Comparison of ENCODE assay signal across 1 cellular context in genomic region chr1:156226116-156226538, GRCh38.
TF ChIP-seq lines count a peak whose summit lies in the region.

No MANE protein-coding gene starts in this region.

TF ChIP-seq in HepG2, 621 proteins besides CTCF, POLR2A, EP300 and RAD21:
- TF ChIP-seq, protein P1, sequence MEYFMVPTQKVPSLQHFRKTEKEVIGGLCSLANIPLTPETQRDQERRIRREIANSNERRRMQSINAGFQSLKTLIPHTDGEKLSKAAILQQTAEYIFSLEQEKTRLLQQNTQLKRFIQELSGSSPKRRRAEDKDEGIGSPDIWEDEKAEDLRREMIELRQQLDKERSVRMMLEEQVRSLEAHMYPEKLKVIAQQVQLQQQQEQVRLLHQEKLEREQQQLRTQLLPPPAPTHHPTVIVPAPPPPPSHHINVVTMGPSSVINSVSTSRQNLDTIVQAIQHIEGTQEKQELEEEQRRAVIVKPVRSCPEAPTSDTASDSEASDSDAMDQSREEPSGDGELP (IDR thresholded peaks at IDR 0.05; ENCODE audit: borderline replicate concordance, low read depth), result no peak
- TF ChIP-seq YEATS2 (CRISPR knock-in tag; IDR thresholded peaks at IDR 0.05; ENCODE audit: borderline replicate concordance) (no peak), MXD3 (CRISPR knock-in tag; IDR thresholded peaks at IDR 0.05) (no peak), TBX3 (IDR thresholded peaks at IDR 0.05; ENCODE audit: borderline replicate concordance) (no peak), MATR3 (CRISPR knock-in tag; IDR thresholded peaks at IDR 0.05) (no peak), CCDC6 (CRISPR knock-in tag; IDR thresholded peaks at IDR 0.05) (no peak), RAD51 (IDR thresholded peaks at IDR 0.05; ENCODE audit: borderline replicate concordance) (no peak), MAFK (conservative IDR thresholded peaks at IDR 0.05 in 1 of 2, IDR thresholded peaks at IDR 0.05 in 1 of 2; ENCODE audit: low read length in 2 of 2) (no peak), ZBTB4 (CRISPR knock-in tag; IDR thresholded peaks at IDR 0.05; ENCODE audit: borderline replicate concordance) (no peak), PBX2 (CRISPR knock-in tag; IDR thresholded peaks at IDR 0.05) (no peak), ZSCAN9 (CRISPR knock-in tag; IDR thresholded peaks at IDR 0.05; ENCODE audit: borderline replicate concordance) (no peak), SP2 (CRISPR knock-in tag; IDR thresholded peaks at IDR 0.05) (no peak), ZNF350 (CRISPR knock-in tag; IDR thresholded peaks at IDR 0.05; ENCODE audit: borderline replicate concordance, low read depth) (no peak), RXRB (CRISPR knock-in tag; IDR thresholded peaks at IDR 0.05; ENCODE audit: borderline replicate concordance) (no peak), NR0B2 (CRISPR knock-in tag; IDR thresholded peaks at IDR 0.05) (no peak), KDM1A (CRISPR knock-in tag; IDR thresholded peaks at IDR 0.05) (no peak), GMEB1 (CRISPR knock-in tag; IDR thresholded peaks at IDR 0.05; ENCODE audit: borderline replicate concordance) (no peak)
- TF ChIP-seq, protein P2, sequence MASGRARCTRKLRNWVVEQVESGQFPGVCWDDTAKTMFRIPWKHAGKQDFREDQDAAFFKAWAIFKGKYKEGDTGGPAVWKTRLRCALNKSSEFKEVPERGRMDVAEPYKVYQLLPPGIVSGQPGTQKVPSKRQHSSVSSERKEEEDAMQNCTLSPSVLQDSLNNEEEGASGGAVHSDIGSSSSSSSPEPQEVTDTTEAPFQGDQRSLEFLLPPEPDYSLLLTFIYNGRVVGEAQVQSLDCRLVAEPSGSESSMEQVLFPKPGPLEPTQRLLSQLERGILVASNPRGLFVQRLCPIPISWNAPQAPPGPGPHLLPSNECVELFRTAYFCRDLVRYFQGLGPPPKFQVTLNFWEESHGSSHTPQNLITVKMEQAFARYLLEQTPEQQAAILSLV (CRISPR knock-in tag; IDR thresholded peaks at IDR 0.05; ENCODE audit: borderline replicate concordance), result no peak
- TF ChIP-seq, protein P3, sequence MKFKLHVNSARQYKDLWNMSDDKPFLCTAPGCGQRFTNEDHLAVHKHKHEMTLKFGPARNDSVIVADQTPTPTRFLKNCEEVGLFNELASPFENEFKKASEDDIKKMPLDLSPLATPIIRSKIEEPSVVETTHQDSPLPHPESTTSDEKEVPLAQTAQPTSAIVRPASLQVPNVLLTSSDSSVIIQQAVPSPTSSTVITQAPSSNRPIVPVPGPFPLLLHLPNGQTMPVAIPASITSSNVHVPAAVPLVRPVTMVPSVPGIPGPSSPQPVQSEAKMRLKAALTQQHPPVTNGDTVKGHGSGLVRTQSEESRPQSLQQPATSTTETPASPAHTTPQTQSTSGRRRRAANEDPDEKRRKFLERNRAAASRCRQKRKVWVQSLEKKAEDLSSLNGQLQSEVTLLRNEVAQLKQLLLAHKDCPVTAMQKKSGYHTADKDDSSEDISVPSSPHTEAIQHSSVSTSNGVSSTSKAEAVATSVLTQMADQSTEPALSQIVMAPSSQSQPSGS (CRISPR knock-in tag; IDR thresholded peaks at IDR 0.05), result no peak
